Comparison of ENCODE assay signal across 9 cellular contexts in the genomic region with DNA sequence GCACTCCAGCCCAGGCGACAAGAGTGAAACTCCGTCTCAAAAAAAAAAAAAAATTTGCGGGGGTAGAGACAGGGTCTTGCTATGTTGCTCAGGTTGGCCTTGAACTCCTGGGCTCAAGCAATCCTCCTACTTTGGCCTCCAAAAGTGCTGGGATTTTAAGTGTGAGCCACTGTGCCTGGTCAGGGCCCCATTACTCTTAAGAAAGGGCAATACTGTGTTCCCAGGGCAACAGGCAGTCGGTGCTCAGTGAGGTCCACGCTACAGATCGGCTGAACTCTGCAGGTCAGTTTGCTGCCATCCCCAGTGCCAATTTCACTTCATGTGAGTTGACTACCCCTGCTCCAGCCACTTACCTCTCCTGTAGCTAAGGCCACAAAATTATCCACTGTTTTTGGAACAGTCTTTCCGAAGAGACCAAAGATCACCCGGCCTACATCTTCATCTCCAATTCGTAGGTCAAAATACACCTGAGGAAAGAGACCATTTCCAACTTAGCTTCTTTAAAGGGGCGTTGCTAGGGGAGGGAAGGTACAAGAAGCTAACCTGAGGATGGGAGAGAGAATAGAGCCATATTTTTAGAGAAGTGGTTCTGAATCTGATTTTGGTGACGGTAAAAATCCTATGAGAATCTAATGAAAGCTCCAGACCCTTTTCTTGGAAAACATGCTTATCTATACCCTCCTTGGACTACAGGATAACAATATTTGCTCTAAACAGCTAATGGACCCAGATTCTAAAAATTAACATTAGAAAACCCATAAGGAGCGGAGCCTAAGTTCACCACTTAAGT. TPM values are rescaled to one million over a fixed set of nuclear protein-coding genes. Genes with fewer than 3 reads are reported as not detected.
DNase-seq lines count a peak whose midpoint lies in the region; ATAC-seq, FAIRE-seq and TF ChIP-seq lines count a peak whose summit lies in the region.
"Had no signal": no experiment of that assay in that cellular context is flagged by ENCODE, and none has a peak within 500 bp of the region (broad histone marks: within the 10 kb centered on the region; RNA-seq: fewer than 3 reads in every experiment).

No MANE protein-coding gene starts in this region.

- no peaks in the 10 kb centered on the region for H3K9me3 Mint-ChIP-seq in T-helper 2 cell treated with Interferon-gamma antibody and Interleukin-4, amounts not matched to agents 5 μg/mL and 100 μg/mL, for 36 hours
- no peaks in the 10 kb centered on the region for H3K9me3 Mint-ChIP-seq in activated naive CD8-positive, alpha-beta T cell (ENCODE audit: low read depth)
- no peaks in the 10 kb centered on the region for H3K9me3 Mint-ChIP-seq in immature natural killer cell

- peak overlapping the region; percentile 91 for H3K27ac ChIP-seq in substantia nigra (ENCODE audit: low read depth, low read length, poor library complexity, severe bottlenecking)

- H3K36me3 Mint-ChIP-seq in T-helper 2 cell treated with Interferon-gamma antibody and Interleukin-4, amounts not matched to agents 5 μg/mL and 100 μg/mL, for 36 hours (ENCODE audit: low read depth) = peaks cover 40% of the 10 kb centered on the region
- peaks cover 14% of the 10 kb centered on the region for H3K36me3 Mint-ChIP-seq in activated naive CD8-positive, alpha-beta T cell
- H3K36me3 Mint-ChIP-seq in immature natural killer cell = peaks cover 11 to 30% (median 12%) of the 10 kb centered on the region in 3 donors

- TF ChIP-seq CTCF in D721Med (IDR thresholded peaks at IDR 0.05; ENCODE audit: insufficient read depth, missing control alignments) = no peak

- peak overlapping the region; percentile 96 for H3K4me3 Mint-ChIP-seq in T-helper 2 cell treated with Interferon-gamma antibody and Interleukin-4, amounts not matched to agents 5 μg/mL and 100 μg/mL, for 36 hours
- peak overlapping the region; percentile 91 for H3K4me3 Mint-ChIP-seq in activated naive CD8-positive, alpha-beta T cell
- peak overlapping the region; percentile 84 to 91 (median 86) for H3K4me3 Mint-ChIP-seq in immature natural killer cell

- no peak for FAIRE-seq in D721Med (lab: Jason Lieb, UNC)

- peak overlapping the region; percentile 88 for H3K27ac Mint-ChIP-seq in T-helper 2 cell treated with Interferon-gamma antibody and Interleukin-4, amounts not matched to agents 5 μg/mL and 100 μg/mL, for 36 hours
- H3K27ac Mint-ChIP-seq in activated naive CD8-positive, alpha-beta T cell = peak overlapping the region; percentile 77
- H3K27ac Mint-ChIP-seq in immature natural killer cell = peak overlapping the region; percentile 89 to 95 (median 92)

- no peak for DNase-seq in T-helper 2 cell treated with Interferon-gamma antibody and Interleukin-4, amounts not matched to agents 5 μg/mL and 100 μg/mL, for 36 hours (ENCODE audit: low spot score)
- DNase-seq in T-helper 2 cell = no peak
- DNase-seq in immature natural killer cell = no peak
- DNase-seq in substantia nigra (lab: John Stamatoyannopoulos, UW) = no peak
- DNase-seq in D721Med (ENCODE audit: insufficient read length, low spot score) = no peak
- DNase-seq: stimulated activated CD4-positive, alpha-beta T cell treated with anti-CD3 and anti-CD28 coated beads, Interleukin-15, amount 100 ng/mL, for 24 hours had no signal

- ATAC-seq in HG02642 (IDR thresholded peaks at IDR 0.05; ENCODE audit: poor library complexity, unreplicated experiment) = no peak
- no peak for ATAC-seq in GM19035 (IDR thresholded peaks at IDR 0.05; ENCODE audit: unreplicated experiment)

- H3K4me1 Mint-ChIP-seq in T-helper 2 cell treated with Interferon-gamma antibody and Interleukin-4, amounts not matched to agents 5 μg/mL and 100 μg/mL, for 36 hours (ENCODE audit: low read depth) = peaks cover 44% of the 10 kb centered on the region
- H3K4me1 Mint-ChIP-seq in activated naive CD8-positive, alpha-beta T cell (ENCODE audit: low read depth) = peaks cover 47% of the 10 kb centered on the region
- peaks cover 45 to 55% of the 10 kb centered on the region in 2 donors for H3K4me1 Mint-ChIP-seq in immature natural killer cell

- no peaks in the 10 kb centered on the region for H3K27me3 Mint-ChIP-seq in T-helper 2 cell treated with Interferon-gamma antibody and Interleukin-4, amounts not matched to agents 5 μg/mL and 100 μg/mL, for 36 hours (ENCODE audit: low read depth)
- no peaks in the 10 kb centered on the region for H3K27me3 Mint-ChIP-seq in activated naive CD8-positive, alpha-beta T cell
- peaks cover 3 to 5% (median 3%) of the 10 kb centered on the region in 3 donors for H3K27me3 Mint-ChIP-seq in immature natural killer cell (ENCODE audit: low read depth in 3 of 3)

RNA-seq across cellular contexts. Expression of gene PPIB, which starts 0.9 kb away (rescaled TPM):
- 100 to 1,000 TPM; 865 to 973 (median 950) TPM for polyA plus RNA-seq in immature natural killer cell

RNA-seq across cellular contexts. Expression of gene SNX22, which starts 10.4 kb away (rescaled TPM):
- 1 to 10 TPM in 2 of 3 donors, under 1 TPM in 1; 0.40 to 1.8 (median 1.3) TPM for polyA plus RNA-seq in immature natural killer cell
